ENCODE assay signal across 10 cellular contexts in genomic region chr11:8717544-8717875, GRCh38. TPM values are rescaled to one million over a fixed set of nuclear protein-coding genes. Genes with fewer than 3 reads are reported as not detected.
DNase-seq lines count a peak whose midpoint lies in the region; ATAC-seq, FAIRE-seq and TF ChIP-seq lines count a peak whose summit lies in the region.
"Had no signal": no experiment of that assay in that cellular context is flagged by ENCODE, and none has a peak within 500 bp of the region (broad histone marks: within the 10 kb centered on the region; RNA-seq: fewer than 3 reads in every experiment).

No MANE protein-coding gene starts in this region.

- H3K4ac ChIP-seq in H9 (ENCODE audit: low read depth, low read length) = no peak overlapping the region

- H2BK5ac ChIP-seq in H9 (ENCODE audit: insufficient read length, low read length) = no peak overlapping the region

- no peak for ATAC-seq in lung (ENCODE audit: insufficient read depth, low FRiP score)
- no peak for ATAC-seq in GM21367 (IDR thresholded peaks at IDR 0.05; ENCODE audit: unreplicated experiment)
- ATAC-seq: stimulated activated naive CD8-positive, alpha-beta T cell treated with anti-CD3 and anti-CD28 coated beads, Interleukin-15, amount 100 ng/mL, for 72 hours had no signal

- H4K20me1 ChIP-seq in H9 (ENCODE audit: control insufficient read depth, insufficient read depth, insufficient read length) (no peaks in the 10 kb centered on the region), astrocyte (ENCODE audit: insufficient read depth, low read length) (no peaks in the 10 kb centered on the region)

- peaks cover 4% of the 10 kb centered on the region for H3K36me3 ChIP-seq in astrocyte (ENCODE audit: insufficient read depth, low read length)
- peaks cover 0 to 14% of the 10 kb centered on the region in 2 donors for H3K36me3 ChIP-seq in lung (ENCODE audit: control insufficient read depth in 2 of 2, insufficient read depth in 2 of 2, low read length in 2 of 2)
- H3K36me3 ChIP-seq in subcutaneous abdominal adipose tissue (ENCODE audit: control insufficient read depth in 5 of 5, insufficient read depth in 5 of 5, low read length in 5 of 5) = peaks cover 0 to 11% (median 4%) of the 10 kb centered on the region in 5 donors

- H3K9me3 Mint-ChIP-seq in H9 = no peaks in the 10 kb centered on the region; a peak in 1 of 5 replicates
- no peaks in the 10 kb centered on the region for H3K9me3 Mint-ChIP-seq in astrocyte (ENCODE audit: unreplicated experiment)
- H3K9me3 Mint-ChIP-seq: stimulated activated naive CD8-positive, alpha-beta T cell treated with anti-CD3 and anti-CD28 coated beads, Interleukin-15, amount 100 ng/mL, for 72 hours had no signal

- H3K18ac ChIP-seq in H9 (ENCODE audit: insufficient read length, low read depth, low read length) = no peak overlapping the region

- H3K4me2 ChIP-seq in H9 (ENCODE audit: insufficient read depth, insufficient read length, low read length) (no peak overlapping the region), astrocyte (ENCODE audit: low read length) (peak overlapping the region; percentile 73)

- H3K9me3 ChIP-seq in H9 (ENCODE audit: control insufficient read depth, low read depth, low read length) (no peaks in the 10 kb centered on the region), astrocyte (ENCODE audit: insufficient read depth, low read depth, low read length) (no peaks in the 10 kb centered on the region), lung (ENCODE audit: control insufficient read depth in 2 of 2, insufficient read depth in 1 of 2, low read length in 1 of 2) (no peaks in the 10 kb centered on the region), subcutaneous abdominal adipose tissue (ENCODE audit: control insufficient read depth in 5 of 5, low read length in 5 of 5) (no peaks in the 10 kb centered on the region)

- H4K8ac ChIP-seq in H9 (replicated peaks; ENCODE audit: insufficient read length, low read depth, low read length) = no peak overlapping the region

- peak overlapping the region; percentile 49 to 94 (median 80); a peak in 5 of 7 replicates for H3K27ac Mint-ChIP-seq in H9
- H3K27ac Mint-ChIP-seq in astrocyte (ENCODE audit: unreplicated experiment) = peak overlapping the region; percentile 97

- H2BK20ac ChIP-seq in H9 (ENCODE audit: low read depth, low read length, poor library complexity, severe bottlenecking) = no peak overlapping the region

- H3K4me1 Mint-ChIP-seq in H9 = peaks cover 42 to 47% of the 10 kb centered on the region in 2 experiments
- H3K4me1 Mint-ChIP-seq in astrocyte (ENCODE audit: low read depth, unreplicated experiment) = peaks cover 67% of the 10 kb centered on the region

- H3K4me3 ChIP-seq in astrocyte (ENCODE audit: insufficient read depth, low read depth, low read length) (peak overlapping the region; percentile 26), lung (no peak overlapping the region), subcutaneous abdominal adipose tissue (ENCODE audit: low read depth in 1 of 5, low read length in 5 of 5) (no peak overlapping the region)

- H2AK5ac ChIP-seq in H9 (ENCODE audit: insufficient read length, low read length) = no peak overlapping the region

- no peaks in the 10 kb centered on the region for H3K79me1 ChIP-seq in H9 (ENCODE audit: insufficient read depth, low read depth, low read length, poor library complexity, severe bottlenecking)

- H3K27me3 ChIP-seq in H9 (ENCODE audit: insufficient read depth, low read length) (no peaks in the 10 kb centered on the region), astrocyte (ENCODE audit: insufficient read depth, low read length) (no peaks in the 10 kb centered on the region), lung (ENCODE audit: control insufficient read depth, insufficient read depth) (no peaks in the 10 kb centered on the region), subcutaneous abdominal adipose tissue (ENCODE audit: control insufficient read depth in 5 of 5, insufficient read depth in 4 of 5, low read length in 5 of 5) (no peaks in the 10 kb centered on the region)

- TF ChIP-seq CTCF in H9 (conservative IDR thresholded peaks at IDR 0.05) (no peak), astrocyte (IDR thresholded peaks at IDR 0.05; ENCODE audit: insufficient read depth, low read depth, low read length) (no peak), lung (IDR thresholded peaks at IDR 0.05; ENCODE audit: control extremely low read depth, extremely low read depth) (no peak)

- no CpG with 5 or more reads among the region's 9 CpGs for WGBS in H9 (ENCODE audit: extremely low coverage, insufficient read length, low lambda C conversion rate)
- 56 to 79% methylated on average over 9 of the region's 9 CpGs for WGBS in lung, 2 donors

- H2BK120ac ChIP-seq in H9 (ENCODE audit: low read depth, low read length, poor library complexity, severe bottlenecking) = no peak overlapping the region

- H3K4me3 Mint-ChIP-seq in H9 = no peak overlapping the region
- peak overlapping the region; percentile 57 for H3K4me3 Mint-ChIP-seq in astrocyte (ENCODE audit: unreplicated experiment)
- H3K4me3 Mint-ChIP-seq: stimulated activated naive CD8-positive, alpha-beta T cell treated with anti-CD3 and anti-CD28 coated beads, Interleukin-15, amount 100 ng/mL, for 72 hours had no signal

- H3K27ac ChIP-seq in H9 (ENCODE audit: insufficient read length, low read depth, low read length) = no peak overlapping the region
- peak overlapping the region; percentile 80 for H3K27ac ChIP-seq in astrocyte (ENCODE audit: low read depth, low read length)
- peak overlapping the region; percentile 78 to 81 for H3K27ac ChIP-seq in lung (ENCODE audit: low read depth in 1 of 2, low read length in 1 of 2)
- H3K27ac ChIP-seq in subcutaneous abdominal adipose tissue (ENCODE audit: low read depth, low read length) = peak overlapping the region; percentile 80

- H2BK12ac ChIP-seq in H9 (ENCODE audit: insufficient read length, low read depth, low read length) = no peak overlapping the region

- FAIRE-seq in astrocyte (lab: Jason Lieb, UNC) = no peak

- no peak overlapping the region for H3K14ac ChIP-seq in H9 (ENCODE audit: insufficient read depth, low read length)

- no peak overlapping the region for H4K5ac ChIP-seq in H9 (ENCODE audit: insufficient read length, low read depth, low read length)

- H3K4me1 ChIP-seq in H9 (ENCODE audit: insufficient read depth, low read length) = no peaks in the 10 kb centered on the region
- peaks cover 65% of the 10 kb centered on the region for H3K4me1 ChIP-seq in astrocyte (ENCODE audit: insufficient read depth, low read length)
- peaks cover 29 to 44% of the 10 kb centered on the region in 2 donors for H3K4me1 ChIP-seq in lung (ENCODE audit: control insufficient read depth in 2 of 2, insufficient read depth in 2 of 2, low read length in 2 of 2)
- H3K4me1 ChIP-seq in subcutaneous abdominal adipose tissue (ENCODE audit: control insufficient read depth in 5 of 5, insufficient read depth in 5 of 5, low read length in 5 of 5) = peaks cover 30 to 93% (median 63%) of the 10 kb centered on the region in 5 donors

- H4K91ac ChIP-seq in H9 (ENCODE audit: insufficient read length, low read depth, low read length) = no peak overlapping the region

- H3K79me2 ChIP-seq in H9 (ENCODE audit: insufficient read depth, low read length) (no peaks in the 10 kb centered on the region), astrocyte (ENCODE audit: insufficient read depth, low read length) (peaks cover 12% of the 10 kb centered on the region)

- H3K23me2 ChIP-seq in H9 (ENCODE audit: insufficient read length, low read depth, low read length, poor library complexity, severe bottlenecking) = no peaks in the 10 kb centered on the region

- H2AFZ ChIP-seq in H9 (ENCODE audit: low read length) (no peak overlapping the region), astrocyte (ENCODE audit: low read depth, low read length) (no peak overlapping the region)

- no peak overlapping the region for H3T11ph ChIP-seq in H9 (ENCODE audit: low read length)

- H3K9ac ChIP-seq in H9 (ENCODE audit: extremely low read depth, insufficient read length, low read length) = peak overlapping the region; percentile 16
- peak overlapping the region; percentile 28 for H3K9ac ChIP-seq in astrocyte (ENCODE audit: low read length)
- peak overlapping the region in 1 of 5 donors; percentile 38 for H3K9ac ChIP-seq in subcutaneous abdominal adipose tissue (ENCODE audit: low read length in 5 of 5)

- H3K56ac ChIP-seq in H9 (ENCODE audit: insufficient read length, low read depth, low read length) = no peak overlapping the region

- H3K27me3 Mint-ChIP-seq in H9 (ENCODE audit: low read depth) (no peaks in the 10 kb centered on the region; the same call in 1 of the 2 replicates), astrocyte (ENCODE audit: low read depth, unreplicated experiment) (no peaks in the 10 kb centered on the region)

- no peak for DNase-seq in H9
- no peak for DNase-seq in astrocyte (ENCODE audit: low read depth)
- no peak for DNase-seq in lung (ENCODE audit: low spot score)
- DNase-seq in T-helper 1 cell = no peak
- DNase-seq in GM19238 (ENCODE audit: insufficient read length, low spot score) = no peak
- no peak for DNase-seq in anterior cingulate cortex (lab: John Stamatoyannopoulos, UW)
- DNase-seq: DMS 273 treated with DMSO at 0.1 percent for 48 hours; stimulated activated naive CD8-positive, alpha-beta T cell treated with anti-CD3 and anti-CD28 coated beads, Interleukin-15, amount 100 ng/mL, for 72 hours had no signal

- H3K36me3 Mint-ChIP-seq in H9 (ENCODE audit: insufficient read depth in 1 of 3, low read depth in 3 of 3) (peaks cover 3 to 9% (median 6%) of the 10 kb centered on the region in 3 experiments; a peak in 5 of 7 replicates), astrocyte (ENCODE audit: low read depth, unreplicated experiment) (peaks cover 30% of the 10 kb centered on the region)

- no peak overlapping the region for H2BK15ac ChIP-seq in H9 (ENCODE audit: low read depth, low read length)

- H3K23ac ChIP-seq in H9 (ENCODE audit: insufficient read length, low read depth, low read length) = no peak overlapping the region

RNA-seq across cellular contexts. Expression of gene RPL27A, which starts 34.9 kb away (rescaled TPM):
- total RNA-seq in H9 (2021) = 1,150 and 1,152 TPM in 2 replicates
- 573 and 682 TPM in 2 replicates for total RNA-seq in astrocyte
- 1,000 to 10,000 TPM in 1 of 2 donors, 100 to 1,000 TPM in 1; 673 to 1,085 TPM for total RNA-seq in lung
- polyA plus RNA-seq in lung = 1,000 to 10,000 TPM; 1,741 to 4,912 TPM

RNA-seq across cellular contexts. Expression of gene TRIM66, which starts 35.0 kb away (rescaled TPM):
- total RNA-seq in H9 (2021) (2.0 and 2.1 TPM in 2 replicates), astrocyte (7.3 and 8.8 TPM in 2 replicates), lung (10 to 100 TPM; 20.0 to 23.9 TPM)
- 1 to 10 TPM; 2.0 to 2.6 TPM for polyA plus RNA-seq in lung
